1 cellular context compared by ENCODE assay signal in the genomic region with DNA sequence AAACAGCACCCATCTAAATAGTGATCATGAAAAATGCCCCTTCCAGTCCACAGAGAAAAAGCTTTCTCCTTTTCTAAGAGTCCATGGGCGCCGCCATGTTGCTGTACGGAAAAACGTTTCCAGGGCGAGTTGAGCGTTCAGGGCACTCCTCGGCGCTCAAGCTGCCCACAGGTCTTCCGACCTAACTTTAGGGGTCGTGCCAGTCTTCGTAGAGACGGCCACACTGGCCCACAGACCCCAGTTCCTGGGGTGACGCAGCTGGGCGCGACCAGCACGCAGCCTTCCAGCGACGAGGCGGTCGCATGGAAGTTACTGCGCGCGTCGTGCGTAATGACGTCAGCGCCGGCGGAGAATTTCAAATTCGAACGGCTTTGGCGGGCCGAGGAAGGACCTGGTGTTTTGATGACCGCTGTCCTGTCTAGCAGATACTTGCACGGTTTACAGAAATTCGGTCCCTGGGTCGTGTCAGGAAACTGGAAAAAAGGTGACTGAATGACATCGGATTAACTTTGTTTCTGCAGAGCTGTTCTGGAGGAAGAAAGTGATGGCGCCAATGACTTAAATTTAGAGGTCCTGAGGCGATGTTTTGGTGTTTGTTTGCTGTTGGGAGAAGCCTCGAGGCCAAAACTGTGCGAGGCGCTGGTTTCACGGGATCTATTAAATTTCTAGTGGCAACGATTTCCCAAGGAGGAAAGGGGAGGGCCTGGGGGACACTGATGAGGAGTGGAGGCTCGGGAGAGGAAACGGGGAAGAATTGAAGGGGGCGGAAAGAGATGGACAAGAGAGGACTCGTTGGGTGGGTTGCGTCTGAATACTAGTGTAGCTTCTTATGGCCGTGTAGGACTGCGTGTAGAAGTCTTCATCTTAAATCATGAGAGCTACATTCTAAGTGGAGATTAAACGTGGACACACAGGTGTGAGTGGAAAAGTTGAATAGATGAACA.
TF ChIP-seq lines count a peak whose summit lies in the region.

A gene with protein sequence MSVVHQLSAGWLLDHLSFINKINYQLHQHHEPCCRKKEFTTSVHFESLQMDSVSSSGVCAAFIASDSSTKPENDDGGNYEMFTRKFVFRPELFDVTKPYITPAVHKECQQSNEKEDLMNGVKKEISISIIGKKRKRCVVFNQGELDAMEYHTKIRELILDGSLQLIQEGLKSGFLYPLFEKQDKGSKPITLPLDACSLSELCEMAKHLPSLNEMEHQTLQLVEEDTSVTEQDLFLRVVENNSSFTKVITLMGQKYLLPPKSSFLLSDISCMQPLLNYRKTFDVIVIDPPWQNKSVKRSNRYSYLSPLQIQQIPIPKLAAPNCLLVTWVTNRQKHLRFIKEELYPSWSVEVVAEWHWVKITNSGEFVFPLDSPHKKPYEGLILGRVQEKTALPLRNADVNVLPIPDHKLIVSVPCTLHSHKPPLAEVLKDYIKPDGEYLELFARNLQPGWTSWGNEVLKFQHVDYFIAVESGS (minus strand): TSS at position 306 of the 944 bp plus-strand sequence. CDS start 4,289 bp downstream, outside the sequence.
A gene (plus strand): TSS at position 358 of the 944 bp plus-strand sequence. CDS start 1,429 bp downstream, outside the sequence.

TF ChIP-seq in SK-N-SH, 30 proteins besides CTCF, POLR2A, EP300 and RAD21 (continued from another document):
- TF ChIP-seq, protein P1, sequence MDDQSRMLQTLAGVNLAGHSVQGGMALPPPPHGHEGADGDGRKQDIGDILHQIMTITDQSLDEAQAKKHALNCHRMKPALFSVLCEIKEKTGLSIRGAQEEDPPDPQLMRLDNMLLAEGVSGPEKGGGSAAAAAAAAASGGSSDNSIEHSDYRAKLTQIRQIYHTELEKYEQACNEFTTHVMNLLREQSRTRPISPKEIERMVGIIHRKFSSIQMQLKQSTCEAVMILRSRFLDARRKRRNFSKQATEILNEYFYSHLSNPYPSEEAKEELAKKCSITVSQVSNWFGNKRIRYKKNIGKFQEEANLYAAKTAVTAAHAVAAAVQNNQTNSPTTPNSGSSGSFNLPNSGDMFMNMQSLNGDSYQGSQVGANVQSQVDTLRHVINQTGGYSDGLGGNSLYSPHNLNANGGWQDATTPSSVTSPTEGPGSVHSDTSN (IDR thresholded peaks at IDR 0.05) = no peak
- TF ChIP-seq, protein P2, sequence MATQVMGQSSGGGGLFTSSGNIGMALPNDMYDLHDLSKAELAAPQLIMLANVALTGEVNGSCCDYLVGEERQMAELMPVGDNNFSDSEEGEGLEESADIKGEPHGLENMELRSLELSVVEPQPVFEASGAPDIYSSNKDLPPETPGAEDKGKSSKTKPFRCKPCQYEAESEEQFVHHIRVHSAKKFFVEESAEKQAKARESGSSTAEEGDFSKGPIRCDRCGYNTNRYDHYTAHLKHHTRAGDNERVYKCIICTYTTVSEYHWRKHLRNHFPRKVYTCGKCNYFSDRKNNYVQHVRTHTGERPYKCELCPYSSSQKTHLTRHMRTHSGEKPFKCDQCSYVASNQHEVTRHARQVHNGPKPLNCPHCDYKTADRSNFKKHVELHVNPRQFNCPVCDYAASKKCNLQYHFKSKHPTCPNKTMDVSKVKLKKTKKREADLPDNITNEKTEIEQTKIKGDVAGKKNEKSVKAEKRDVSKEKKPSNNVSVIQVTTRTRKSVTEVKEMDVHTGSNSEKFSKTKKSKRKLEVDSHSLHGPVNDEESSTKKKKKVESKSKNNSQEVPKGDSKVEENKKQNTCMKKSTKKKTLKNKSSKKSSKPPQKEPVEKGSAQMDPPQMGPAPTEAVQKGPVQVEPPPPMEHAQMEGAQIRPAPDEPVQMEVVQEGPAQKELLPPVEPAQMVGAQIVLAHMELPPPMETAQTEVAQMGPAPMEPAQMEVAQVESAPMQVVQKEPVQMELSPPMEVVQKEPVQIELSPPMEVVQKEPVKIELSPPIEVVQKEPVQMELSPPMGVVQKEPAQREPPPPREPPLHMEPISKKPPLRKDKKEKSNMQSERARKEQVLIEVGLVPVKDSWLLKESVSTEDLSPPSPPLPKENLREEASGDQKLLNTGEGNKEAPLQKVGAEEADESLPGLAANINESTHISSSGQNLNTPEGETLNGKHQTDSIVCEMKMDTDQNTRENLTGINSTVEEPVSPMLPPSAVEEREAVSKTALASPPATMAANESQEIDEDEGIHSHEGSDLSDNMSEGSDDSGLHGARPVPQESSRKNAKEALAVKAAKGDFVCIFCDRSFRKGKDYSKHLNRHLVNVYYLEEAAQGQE (IDR thresholded peaks at IDR 0.05; ENCODE audit: low read depth, low read length) = no peak
- TF ChIP-seq POLR2AphosphoS5 (IDR thresholded peaks at IDR 0.05; ENCODE audit: low read depth, low read length) = peak; percentile 74
- no peak for TF ChIP-seq MEF2A (IDR thresholded peaks at IDR 0.05; ENCODE audit: borderline replicate concordance, low read depth)
- TF ChIP-seq, protein P3, sequence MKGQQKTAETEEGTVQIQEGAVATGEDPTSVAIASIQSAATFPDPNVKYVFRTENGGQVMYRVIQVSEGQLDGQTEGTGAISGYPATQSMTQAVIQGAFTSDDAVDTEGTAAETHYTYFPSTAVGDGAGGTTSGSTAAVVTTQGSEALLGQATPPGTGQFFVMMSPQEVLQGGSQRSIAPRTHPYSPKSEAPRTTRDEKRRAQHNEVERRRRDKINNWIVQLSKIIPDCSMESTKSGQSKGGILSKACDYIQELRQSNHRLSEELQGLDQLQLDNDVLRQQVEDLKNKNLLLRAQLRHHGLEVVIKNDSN (IDR thresholded peaks at IDR 0.05; ENCODE audit: borderline replicate concordance, low read depth) = no peak
- no peak for TF ChIP-seq RFX5 (IDR thresholded peaks at IDR 0.05; ENCODE audit: low read length)
- peak; percentile 3; the same call in 1 of the 2 replicates for TF ChIP-seq NRF1 (IDR thresholded peaks at IDR 0.05; ENCODE audit: low read depth, low read length)
- TF ChIP-seq FOSL2 (IDR thresholded peaks at IDR 0.05; ENCODE audit: borderline replicate concordance, low read depth) = 0 out of 2 replicates have a peak, but pooled peaks have one; percentile 11
- no peak for TF ChIP-seq RXRA (IDR thresholded peaks at IDR 0.05; ENCODE audit: borderline replicate concordance, low read depth)
- no peak for TF ChIP-seq GATA2 (CRISPR knock-in tag; IDR thresholded peaks at IDR 0.05)
- TF ChIP-seq SMC3 (IDR thresholded peaks at IDR 0.05; ENCODE audit: low read depth, low read length) = no peak
- peak; percentile 85; the same call in 1 of the 2 replicates for TF ChIP-seq SIN3A (IDR thresholded peaks at IDR 0.05; ENCODE audit: borderline replicate concordance, low read depth, low read length)
- peak; percentile 67 for TF ChIP-seq FOXM1 (IDR thresholded peaks at IDR 0.05; ENCODE audit: low read depth)
- peak; percentile 94 for TF ChIP-seq MXI1 (IDR thresholded peaks at IDR 0.05; ENCODE audit: low read depth, low read length)
- peak; percentile 64 for TF ChIP-seq TAF1 (IDR thresholded peaks at IDR 0.05; ENCODE audit: borderline replicate concordance, low read depth, low read length)
- TF ChIP-seq, protein P4, sequence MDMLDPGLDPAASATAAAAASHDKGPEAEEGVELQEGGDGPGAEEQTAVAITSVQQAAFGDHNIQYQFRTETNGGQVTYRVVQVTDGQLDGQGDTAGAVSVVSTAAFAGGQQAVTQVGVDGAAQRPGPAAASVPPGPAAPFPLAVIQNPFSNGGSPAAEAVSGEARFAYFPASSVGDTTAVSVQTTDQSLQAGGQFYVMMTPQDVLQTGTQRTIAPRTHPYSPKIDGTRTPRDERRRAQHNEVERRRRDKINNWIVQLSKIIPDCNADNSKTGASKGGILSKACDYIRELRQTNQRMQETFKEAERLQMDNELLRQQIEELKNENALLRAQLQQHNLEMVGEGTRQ (IDR thresholded peaks at IDR 0.05; ENCODE audit: borderline replicate concordance, low read depth, low read length) = no peak
- TF ChIP-seq GABPA (IDR thresholded peaks at IDR 0.05; ENCODE audit: low read depth) = peak; percentile 47
- peak; percentile 99 for TF ChIP-seq YY1 (IDR thresholded peaks at IDR 0.05; ENCODE audit: low read depth)
TF ChIP-seq in SK-N-SH: peak in this region for 12.
